ENCODE assay signal across 9 cellular contexts in the genomic region with DNA sequence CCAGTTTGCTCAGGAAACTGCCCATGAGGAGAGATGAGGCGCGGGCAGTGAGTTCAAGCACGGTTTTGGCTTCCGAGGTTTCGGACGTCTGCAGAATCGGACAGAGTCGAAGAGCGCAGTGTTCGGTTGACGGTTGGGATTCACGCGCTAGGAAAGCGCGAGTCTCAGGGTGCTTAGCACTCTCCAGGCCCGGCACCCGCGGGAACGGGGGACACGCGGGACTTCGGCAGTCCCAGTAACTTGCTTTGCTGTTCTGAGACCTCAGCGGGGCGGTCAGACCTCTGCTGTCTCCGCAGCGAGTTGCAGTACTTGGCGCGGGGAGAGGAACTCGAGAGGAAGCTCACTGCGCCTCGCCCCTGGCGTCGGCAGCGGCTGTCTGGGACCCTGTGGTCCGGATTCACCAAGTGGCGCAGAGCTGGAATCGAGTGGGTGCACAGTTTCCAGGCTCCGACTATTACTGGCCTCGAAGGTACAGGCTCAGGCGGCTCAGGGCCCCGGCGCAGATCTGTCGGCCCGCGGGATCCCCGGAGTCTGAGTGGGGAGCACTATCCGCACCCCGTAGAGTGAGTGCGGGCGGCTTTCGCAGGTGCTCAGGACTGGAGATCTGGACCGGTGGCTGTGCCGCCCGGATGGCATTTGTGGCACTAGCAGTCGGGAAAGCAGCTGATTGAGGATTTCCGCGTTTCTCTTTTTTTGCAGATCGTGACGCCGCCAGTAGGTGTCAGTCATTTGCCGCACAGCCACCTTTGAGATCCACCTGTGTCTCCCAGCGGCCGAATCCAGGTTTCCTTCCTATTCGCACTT. TPM values are rescaled to one million over a fixed set of nuclear protein-coding genes. Genes with fewer than 3 reads are reported as not detected.
DNase-seq lines count a peak whose midpoint lies in the region; ATAC-seq and TF ChIP-seq lines count a peak whose summit lies in the region.
"Had no signal": no experiment of that assay in that cellular context is flagged by ENCODE, and none has a peak within 500 bp of the region (broad histone marks: within the 10 kb centered on the region; RNA-seq: fewer than 3 reads in every experiment).

TSS of gene POM121L2 (minus strand) at position 128 of the 804 bp plus-strand sequence. CDS start at position 25, 103 bp downstream.

- peak; percentile 72 for TF ChIP-seq CTCF in HFF-Myc (IDR thresholded peaks at IDR 0.05; ENCODE audit: low read depth, low read length, missing control alignments)
- peak; percentile 84 for TF ChIP-seq CTCF in activated CD8-positive, alpha-beta T cell treated with anti-CD3 and anti-CD28 coated beads for 36 hours (IDR thresholded peaks at IDR 0.05)

- H3K27ac ChIP-seq in muscle layer of colon (ENCODE audit: low read depth, low read length) = no peak within 1 kb of the TSS

- ATAC-seq in activated CD8-positive, alpha-beta T cell treated with anti-CD3 and anti-CD28 coated beads for 36 hours = peak; percentile 74
- peak; percentile 61 for ATAC-seq in effector memory CD8-positive, alpha-beta T cell (replicated peaks)

- H3K4me3 ChIP-seq in HFF-Myc (replicated peaks; ENCODE audit: low read depth, low read length) = peak within 1 kb of the TSS; percentile 44
- peak within 1 kb of the TSS; percentile 39 to 66 for H3K4me3 ChIP-seq in muscle layer of colon (ENCODE audit: low read depth in 1 of 2, low read length in 2 of 2)

- intact Hi-C loops in activated CD8-positive, alpha-beta T cell treated with anti-CD3 and anti-CD28 coated beads for 36 hours (cut with micrococcal nuclease) = loop anchor here (5.0 to 10.0 kb wide), 2 partner anchors 125 to 292 kb away; no protein-coding TSS in a partner anchor

- H3K36me3 Mint-ChIP-seq in activated CD8-positive, alpha-beta T cell treated with anti-CD3 and anti-CD28 coated beads for 36 hours (ENCODE audit: low read depth) = no peaks in the 10 kb centered on the region
- H3K36me3 Mint-ChIP-seq in effector memory CD8-positive, alpha-beta T cell (ENCODE audit: insufficient read depth) = peaks cover 6% of the 10 kb centered on the region

- peak; percentile 66 for DNase-seq in DMS114 treated with DMSO at 0.1 percent for 48 hours (lab: John Stamatoyannopoulos, UW; ENCODE audit: unreplicated experiment)
- DNase-seq in HFF-Myc (ENCODE audit: extremely low read depth, low read depth) = no peak
- peak; percentile 62 to 84 for DNase-seq in NCI-H524 (lab: John Stamatoyannopoulos, UW)
- peak; percentile 72 for DNase-seq in activated CD8-positive, alpha-beta T cell treated with anti-CD3 and anti-CD28 coated beads for 36 hours
- DNase-seq in effector memory CD8-positive, alpha-beta T cell = peak; percentile 34 to 56 (median 48)
- peak; percentile 42 for DNase-seq in stimulated activated naive CD4-positive, alpha-beta T cell treated with Interleukin-2 at 50 U/mL for 16 hours (lab: John Stamatoyannopoulos, UW)
- no peak for DNase-seq in NCI-H1694 treated with DMSO at 0.1 percent for 48 hours (lab: John Stamatoyannopoulos, UW)

- CTCF ChIA-PET in activated CD8-positive, alpha-beta T cell treated with anti-CD3 and anti-CD28 coated beads for 36 hours (lab: Charles Lee) = interaction anchor here (0.6 to 1.5 kb wide), 25 partner anchors 8 to 477 kb away, joined by 3 to 7 read pairs (median 4); no protein-coding TSS in a partner anchor

- no peak within 1 kb of the TSS for H3K27ac Mint-ChIP-seq in activated CD8-positive, alpha-beta T cell treated with anti-CD3 and anti-CD28 coated beads for 36 hours
- H3K27ac Mint-ChIP-seq in effector memory CD8-positive, alpha-beta T cell = peak within 1 kb of the TSS in 1 of 2 donors; percentile 42

- no peaks in the 10 kb centered on the region for H3K36me3 ChIP-seq in muscle layer of colon (ENCODE audit: insufficient read depth, low read length)

- H3K4me3 Mint-ChIP-seq in activated CD8-positive, alpha-beta T cell treated with anti-CD3 and anti-CD28 coated beads for 36 hours = peak within 1 kb of the TSS; percentile 75
- H3K4me3 Mint-ChIP-seq in effector memory CD8-positive, alpha-beta T cell = peak within 1 kb of the TSS; percentile 77

- H3K9me3 Mint-ChIP-seq in activated CD8-positive, alpha-beta T cell treated with anti-CD3 and anti-CD28 coated beads for 36 hours = no peaks in the 10 kb centered on the region
- H3K9me3 Mint-ChIP-seq in effector memory CD8-positive, alpha-beta T cell = no peaks in the 10 kb centered on the region

- H3K4me1 Mint-ChIP-seq in activated CD8-positive, alpha-beta T cell treated with anti-CD3 and anti-CD28 coated beads for 36 hours (ENCODE audit: low read depth) = peaks cover 5% of the 10 kb centered on the region
- peaks cover 13 to 14% of the 10 kb centered on the region in 2 donors for H3K4me1 Mint-ChIP-seq in effector memory CD8-positive, alpha-beta T cell (ENCODE audit: low read depth in 2 of 2)

- peaks cover 62% of the 10 kb centered on the region for H3K27me3 Mint-ChIP-seq in activated CD8-positive, alpha-beta T cell treated with anti-CD3 and anti-CD28 coated beads for 36 hours
- peaks cover 68 to 91% of the 10 kb centered on the region in 2 donors for H3K27me3 Mint-ChIP-seq in effector memory CD8-positive, alpha-beta T cell

- peaks cover 22 to 38% of the 10 kb centered on the region in 2 donors for H3K27me3 ChIP-seq in muscle layer of colon (ENCODE audit: control insufficient read depth in 1 of 2, insufficient read depth in 2 of 2, low read length in 2 of 2)

- peaks cover 14% of the 10 kb centered on the region for H3K4me1 ChIP-seq in muscle layer of colon (ENCODE audit: insufficient read depth, low read length)

- H3K9ac ChIP-seq in muscle layer of colon (ENCODE audit: low read length) = no peak within 1 kb of the TSS

- POLR2A ChIA-PET in activated CD8-positive, alpha-beta T cell treated with anti-CD3 and anti-CD28 coated beads for 36 hours (lab: Charles Lee) = interaction anchor here (1.2 to 1.5 kb wide), 3 partner anchors 76 to 186 kb away, joined by 3 read pairs; partner anchors contain the start of gene ZNF391

- H3K9me3 ChIP-seq in muscle layer of colon (ENCODE audit: low read length) = no peaks in the 10 kb centered on the region

RNA-seq across cellular contexts. Expression of gene POM121L2, which starts in this region (rescaled TPM):
- not detected for total RNA-seq in activated CD8-positive, alpha-beta T cell treated with anti-CD3 and anti-CD28 coated beads for 36 hours
- total RNA-seq: activated CD8-positive, alpha-beta memory T cell treated with anti-CD3 and anti-CD28 coated beads for 36 hours had no signal

Comparison
In these comparisons a context has a peak if more than half of its experiments do, and no peak if none do; other contexts are left out.
1. Peak in DNase-seq and ATAC-seq in activated CD8-positive, alpha-beta T cell treated with anti-CD3 and anti-CD28 coated beads for 36 hours; RNA of the gene not detected or under 1 TPM.
2. DNase-seq: peak in DMS114 treated with DMSO at 0.1 percent for 48 hours (single experiment), NCI-H524 (2 of 2), effector memory CD8-positive, alpha-beta T cell (3 of 3) and stimulated activated naive CD4-positive, alpha-beta T cell treated with Interleukin-2 at 50 U/mL for 16 hours (single experiment); none in HFF-Myc (single experiment) and NCI-H1694 treated with DMSO at 0.1 percent for 48 hours (single experiment).